ENCODE assay signal across 8 cellular contexts in genomic region chr14:64971890-64972785, GRCh38. TPM values are rescaled to one million over a fixed set of nuclear protein-coding genes. Genes with fewer than 3 reads are reported as not detected.
A peak's percentile ranks its signal among the peaks of the same experiment; 100 is the strongest.
DNase-seq lines count a peak whose midpoint lies in the region; ATAC-seq and TF ChIP-seq lines count a peak whose summit lies in the region.

Gene RAB15 (minus strand): TSS chr14:64972336. CDS start chr14:64972076, 260 bp downstream.

- H3K4me2 ChIP-seq in OCI-LY1 (ENCODE audit: low read length) (peak within 1 kb of the TSS; percentile 73), osteoblast (ENCODE audit: insufficient read depth, low read length) (peak within 1 kb of the TSS; percentile 83)

- ATAC-seq in GM21390 (IDR thresholded peaks at IDR 0.05; ENCODE audit: unreplicated experiment) (peak; percentile 65), GM21576 (IDR thresholded peaks at IDR 0.05; ENCODE audit: unreplicated experiment) (no peak)

- peaks cover 10% of the 10 kb centered on the region for H3K4me1 Mint-ChIP-seq in activated naive CD4-positive, alpha-beta T cell treated with anti-CD3 and anti-CD28 coated beads for 36 hours (ENCODE audit: low read depth)

- H3K4me3 Mint-ChIP-seq in activated naive CD4-positive, alpha-beta T cell treated with anti-CD3 and anti-CD28 coated beads for 36 hours, result peak within 1 kb of the TSS; percentile 75

- H2AFZ ChIP-seq in OCI-LY1 (ENCODE audit: low read length) (no peak within 1 kb of the TSS), osteoblast (ENCODE audit: low read length) (peak within 1 kb of the TSS; percentile 56)

- H3K9me3 Mint-ChIP-seq in activated naive CD4-positive, alpha-beta T cell treated with anti-CD3 and anti-CD28 coated beads for 36 hours, result no peaks in the 10 kb centered on the region

- H3K9me3 ChIP-seq in OCI-LY1 (ENCODE audit: low read length) (no peaks in the 10 kb centered on the region), osteoblast (ENCODE audit: low read depth, low read length) (no peaks in the 10 kb centered on the region)

- TF ChIP-seq CTCF in OCI-LY1 (IDR thresholded peaks at IDR 0.05; ENCODE audit: low read length) (no peak), osteoblast (IDR thresholded peaks at IDR 0.05; ENCODE audit: extremely low read depth, low read depth, low read length) (no peak)

- H3K27ac Mint-ChIP-seq in activated naive CD4-positive, alpha-beta T cell treated with anti-CD3 and anti-CD28 coated beads for 36 hours, result no peak within 1 kb of the TSS

- peaks cover 6% of the 10 kb centered on the region; the same call in 1 of the 2 replicates for H3K27me3 ChIP-seq in OCI-LY1 (ENCODE audit: insufficient read depth, low read length)
- H3K27me3 ChIP-seq in osteoblast (ENCODE audit: insufficient read depth, low read length), result peaks cover 8% of the 10 kb centered on the region

- no peaks in the 10 kb centered on the region for H3F3A ChIP-seq in OCI-LY1 (ENCODE audit: insufficient read depth, low read length)

- intact Hi-C loops in activated naive CD4-positive, alpha-beta T cell treated with anti-CD3 and anti-CD28 coated beads for 36 hours (cut with micrococcal nuclease), result loop anchor here (1.0 to 2.0 kb wide), 2 partner anchors 43 to 58 kb away; partner anchors contain the start of gene CHURC1

- no peaks in the 10 kb centered on the region for H3K79me2 ChIP-seq in OCI-LY1 (ENCODE audit: insufficient read depth, low read length)
- H3K79me2 ChIP-seq in osteoblast (ENCODE audit: insufficient read depth, low read length), result no peaks in the 10 kb centered on the region

- no peaks in the 10 kb centered on the region for H3K27me3 Mint-ChIP-seq in activated naive CD4-positive, alpha-beta T cell treated with anti-CD3 and anti-CD28 coated beads for 36 hours (ENCODE audit: low read depth)

- peak within 1 kb of the TSS; percentile 45; the same call in 1 of the 2 replicates for H3K9ac ChIP-seq in OCI-LY1 (ENCODE audit: low read length)

- H3K27ac ChIP-seq in OCI-LY1 (ENCODE audit: low read depth, low read length, poor library complexity, severe bottlenecking) (no peak within 1 kb of the TSS), osteoblast (ENCODE audit: low read depth, low read length) (no peak within 1 kb of the TSS)

- DNase-seq in AG20443 (ENCODE audit: low spot score) (peak; percentile 87), glomerular visceral epithelial cell (ENCODE audit: extremely low spot score) (peak; percentile 47), osteoblast (ENCODE audit: insufficient read length, low spot score, missing footprints) (peak; percentile 94)
- DNase-seq in activated naive CD4-positive, alpha-beta T cell treated with anti-CD3 and anti-CD28 coated beads for 36 hours, result peak; percentile 33
- DNase-seq in NK-92 treated with Interleukin-12 subunit alpha and Interleukin-12 subunit beta, amount 100 ng/mL, for 24 hours (lab: John Stamatoyannopoulos, UW), result no peak

- no peaks in the 10 kb centered on the region for H3K36me3 ChIP-seq in OCI-LY1 (ENCODE audit: insufficient read depth, low read length)
- H3K36me3 ChIP-seq in osteoblast (ENCODE audit: insufficient read depth, low read length), result no peaks in the 10 kb centered on the region

- H3K9me2 ChIP-seq in OCI-LY1 (ENCODE audit: low read depth, low read length), result no peaks in the 10 kb centered on the region

- peaks cover 11% of the 10 kb centered on the region for H3K4me1 ChIP-seq in OCI-LY1 (ENCODE audit: insufficient read depth, low read length, severe bottlenecking)
- peaks cover 5% of the 10 kb centered on the region for H3K4me1 ChIP-seq in osteoblast (ENCODE audit: insufficient read depth, low read length)

- no peaks in the 10 kb centered on the region for H3K36me3 Mint-ChIP-seq in activated naive CD4-positive, alpha-beta T cell treated with anti-CD3 and anti-CD28 coated beads for 36 hours (ENCODE audit: low read depth)

- H4K20me1 ChIP-seq in OCI-LY1 (ENCODE audit: insufficient read depth, low read length) (no peaks in the 10 kb centered on the region), osteoblast (ENCODE audit: insufficient read depth, low read length) (no peaks in the 10 kb centered on the region)

- H3K4me3 ChIP-seq in OCI-LY1 (ENCODE audit: low read depth, low read length, poor library complexity, severe bottlenecking), result peak within 1 kb of the TSS; percentile 62
- peak within 1 kb of the TSS; percentile 73 for H3K4me3 ChIP-seq in osteoblast (ENCODE audit: insufficient read depth, low read length)

- CTCF ChIA-PET in activated naive CD4-positive, alpha-beta T cell treated with anti-CD3 and anti-CD28 coated beads for 36 hours (lab: Charles Lee), result no interaction called here

RNA-seq across cellular contexts. Expression of gene RAB15, which starts in this region (rescaled TPM):
- total RNA-seq in activated naive CD4-positive, alpha-beta T cell treated with anti-CD3 and anti-CD28 coated beads for 36 hours, result 1 to 10 TPM; 2.4 TPM
- 4.0 and 4.1 TPM in 2 replicates for total RNA-seq in osteoblast
